25 cellular contexts compared by ENCODE assay signal in the genomic region with DNA sequence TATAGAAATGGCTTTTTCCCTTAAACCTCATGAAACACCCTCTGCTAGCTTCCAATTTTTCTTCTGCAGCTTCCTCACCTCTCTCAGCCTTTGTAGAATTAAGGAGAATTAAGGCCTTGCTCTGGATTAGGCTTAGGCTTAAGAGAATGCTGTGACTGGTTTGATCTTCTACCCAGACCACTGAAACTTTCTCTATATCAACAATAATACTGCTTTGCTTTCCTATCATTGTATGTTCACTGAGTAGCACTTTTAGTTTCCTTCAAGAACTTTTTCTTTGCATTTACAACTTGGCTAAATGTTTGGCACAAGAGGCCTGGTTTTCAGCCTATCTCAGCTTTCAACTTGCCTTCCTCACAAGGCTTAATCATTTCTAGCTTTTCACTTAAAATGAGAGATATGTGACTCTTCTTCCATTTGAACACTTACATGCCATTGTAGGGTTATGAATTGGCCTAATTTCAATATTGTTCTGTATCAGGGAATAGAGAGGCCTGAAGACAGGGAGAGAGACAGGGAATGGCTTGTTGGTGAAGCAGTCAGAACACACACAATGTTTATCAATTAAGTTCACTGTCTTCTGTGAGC.
"Had no signal": no experiment of that assay in that cellular context is flagged by ENCODE, and none has a peak within 500 bp of the region (broad histone marks: within the 10 kb centered on the region; RNA-seq: fewer than 3 reads in every experiment).

No MANE protein-coding gene starts in this region.

- H3K4me1 ChIP-seq: stomach, tibial nerve had no signal

- ATAC-seq: activated CD8-positive, alpha-beta memory T cell treated with anti-CD3 and anti-CD28 coated beads, Interleukin-2, amount 10 ng/mL, durations not matched to agents 7 days and 5 days; activated CD8-positive, alpha-beta T cell treated with anti-CD3 and anti-CD28 coated beads for 36 hours had no signal

- H3K4me2 ChIP-seq: hepatocyte had no signal

- H3K27me3 ChIP-seq: esophagus muscularis mucosa, hepatocyte, right lobe of liver, stomach, suprapubic skin, tibial nerve had no signal

- H3K36me3 ChIP-seq: esophagus muscularis mucosa, right lobe of liver, stomach, tibial nerve had no signal

- H2AFZ ChIP-seq: hepatocyte had no signal

- H3K79me2 ChIP-seq: hepatocyte had no signal

- H3K27ac ChIP-seq: coronary artery, esophagus muscularis mucosa, hepatocyte, right lobe of liver, skin epidermis, stomach, suprapubic skin, tibial nerve had no signal

- H3K4me3 Mint-ChIP-seq: activated CD4-positive, alpha-beta T cell treated with anti-CD3 and anti-CD28 coated beads, Interleukin-2, amount 10 ng/mL, durations not matched to agents 24 days and 14 days; activated CD8-positive, alpha-beta memory T cell treated with anti-CD3 and anti-CD28 coated beads, Interleukin-2, amount 10 ng/mL, durations not matched to agents 7 days and 5 days; activated CD8-positive, alpha-beta T cell treated with anti-CD3 and anti-CD28 coated beads for 36 hours; activated naive CD8-positive, alpha-beta T cell; nephron progenitor cell had no signal

- H3K4me3 ChIP-seq: coronary artery, esophagus muscularis mucosa, hepatocyte, mucosa of descending colon, right lobe of liver, skin epidermis, stomach, suprapubic skin, tibial nerve had no signal

- DNase-seq: activated CD4-positive, alpha-beta T cell treated with anti-CD3 and anti-CD28 coated beads, Interleukin-2, amount 10 ng/mL, durations not matched to agents 24 days and 14 days; activated CD8-positive, alpha-beta memory T cell treated with anti-CD3 and anti-CD28 coated beads, Interleukin-2, amount 10 ng/mL, durations not matched to agents 7 days and 5 days; activated CD8-positive, alpha-beta T cell treated with anti-CD3 and anti-CD28 coated beads for 36 hours; activated naive CD4-positive, alpha-beta T cell; activated T-cell treated with anti-CD3 and anti-CD28 coated beads for 4 hours; amniotic stem cell; cerebellar nuclear complex; glutamatergic neuron; islet precursor cell; left colon; mesendoderm; nephron progenitor cell; nucleus accumbens; right lobe of liver; stimulated activated CD4-positive, alpha-beta T cell treated with anti-CD3 and anti-CD28 coated beads, Interleukin-1b, Interleukin-23, amount 100 ng/mL, for 48 hours; stomach had no signal

- H3K9me3 ChIP-seq: mucosa of descending colon, right lobe of liver, suprapubic skin, tibial nerve had no signal

- H3K27me3 Mint-ChIP-seq: activated CD4-positive, alpha-beta T cell treated with anti-CD3 and anti-CD28 coated beads, Interleukin-2, amount 10 ng/mL, durations not matched to agents 24 days and 14 days; activated CD8-positive, alpha-beta memory T cell treated with anti-CD3 and anti-CD28 coated beads, Interleukin-2, amount 10 ng/mL, durations not matched to agents 7 days and 5 days; activated CD8-positive, alpha-beta T cell treated with anti-CD3 and anti-CD28 coated beads for 36 hours; activated naive CD8-positive, alpha-beta T cell had no signal

- H3K27ac Mint-ChIP-seq: activated CD4-positive, alpha-beta T cell treated with anti-CD3 and anti-CD28 coated beads, Interleukin-2, amount 10 ng/mL, durations not matched to agents 24 days and 14 days; activated CD8-positive, alpha-beta memory T cell treated with anti-CD3 and anti-CD28 coated beads, Interleukin-2, amount 10 ng/mL, durations not matched to agents 7 days and 5 days; activated CD8-positive, alpha-beta T cell treated with anti-CD3 and anti-CD28 coated beads for 36 hours; activated naive CD8-positive, alpha-beta T cell; activated T-helper 2 cell treated with anti-CD3 and anti-CD28 coated beads, Interferon-gamma antibody, Interleukin-2, Interleukin-4, amounts not matched to agents 10 μg/mL and 5 μg/mL and 100 μg/mL, durations not matched to agents 14 hours and 24 hours and 36 hours; nephron progenitor cell had no signal
